In the genomic region with DNA sequence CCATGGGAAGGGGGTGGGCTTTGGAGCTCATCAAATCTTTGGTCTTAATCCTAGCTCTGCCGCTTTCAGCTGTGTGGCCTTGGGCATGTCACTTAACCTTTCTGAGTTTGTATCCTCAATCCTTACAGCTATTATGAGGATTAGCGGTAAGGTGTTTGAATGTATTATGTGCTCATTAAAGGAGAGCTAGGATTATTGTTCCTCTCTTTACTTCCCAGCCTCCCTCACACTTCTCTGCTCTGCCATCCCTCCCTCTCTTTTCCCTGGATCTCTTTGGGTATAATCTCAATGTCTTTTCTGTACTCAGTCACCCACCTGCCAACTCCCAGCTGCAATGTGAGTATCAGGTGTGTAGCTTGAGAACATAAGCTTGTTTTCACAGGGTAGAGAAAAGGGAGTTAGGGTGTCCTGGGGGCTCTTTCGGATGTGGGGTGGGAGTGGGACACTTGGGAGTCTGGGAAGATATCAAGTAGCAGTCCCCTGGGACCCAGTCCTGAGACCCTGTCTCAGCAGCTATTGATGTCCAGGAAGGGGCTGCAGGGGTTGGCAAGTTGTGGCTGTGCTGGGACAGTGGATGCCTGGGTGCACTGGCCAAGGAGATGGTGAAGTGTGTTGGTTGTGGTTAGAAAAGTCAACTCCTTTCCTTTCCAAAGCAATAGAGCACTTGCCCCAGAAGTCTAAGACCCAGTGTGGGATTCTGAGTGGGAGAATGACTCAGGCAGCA, we compare ENCODE assay signal across 23 cellular contexts. TPM values are rescaled to one million over a fixed set of nuclear protein-coding genes. Genes with fewer than 3 reads are reported as not detected.
A peak's percentile ranks its signal among the peaks of the same experiment; 100 is the strongest.
DNase-seq lines count a peak whose midpoint lies in the region; ATAC-seq and TF ChIP-seq lines count a peak whose summit lies in the region.
"Had no signal": no experiment of that assay in that cellular context is flagged by ENCODE, and none has a peak within 500 bp of the region (broad histone marks: within the 10 kb centered on the region; RNA-seq: fewer than 3 reads in every experiment).

No MANE protein-coding gene starts in this region.

- H3K36me3 Mint-ChIP-seq in MCF 10A (ENCODE audit: insufficient read depth, unreplicated experiment): peaks cover 5% of the 10 kb centered on the region

- peaks cover 6% of the 10 kb centered on the region for H3K4me1 Mint-ChIP-seq in MCF 10A (ENCODE audit: insufficient read depth, unreplicated experiment)

- H2AFZ ChIP-seq in mammary epithelial cell (ENCODE audit: low read depth, low read length): no peak overlapping the region

- POLR2A ChIA-PET in MCF 10A (lab: Yijun Ruan, JAX): interaction anchor here (0.6 to 3.7 kb wide), 5 partner anchors 10 to 119 kb away, joined by 3 to 18 read pairs (median 3); a partner anchor contains a TSS

- no peak overlapping the region for H3K27ac Mint-ChIP-seq in MCF 10A (ENCODE audit: low read depth, unreplicated experiment)
- H3K27ac Mint-ChIP-seq: activated CD4-positive, alpha-beta memory T cell treated with anti-CD3 and anti-CD28 coated beads, Interleukin-2, amount 10 ng/mL, durations not matched to agents 7 days and 5 days; naive thymus-derived CD8-positive, alpha-beta T cell had no signal

- H3K79me2 ChIP-seq in mammary epithelial cell (ENCODE audit: insufficient read depth, low read length): no peaks in the 10 kb centered on the region

- TF ChIP-seq CTCF in MCF 10A (IDR thresholded peaks at IDR 0.05; ENCODE audit: unreplicated experiment) (no peak), mammary epithelial cell (conservative IDR thresholded peaks at IDR 0.05 in 1 of 2, IDR thresholded peaks at IDR 0.05 in 1 of 2; ENCODE audit: extremely low read depth in 1 of 2, insufficient read depth in 1 of 2, low read depth in 1 of 2, low read length in 2 of 2) (no peak)

- H3K4me1 ChIP-seq in mammary epithelial cell (ENCODE audit: insufficient read depth, low read length): peaks cover 12% of the 10 kb centered on the region
- H3K4me1 ChIP-seq in iPS-15b (ENCODE audit: control insufficient read depth, insufficient read depth, low read length): peaks cover 13% of the 10 kb centered on the region
- no peaks in the 10 kb centered on the region for H3K4me1 ChIP-seq in aorta (ENCODE audit: control insufficient read depth in 1 of 2, insufficient read depth in 2 of 2, low read length in 2 of 2)

- BruUV-seq in MCF 10A (replicated peaks; lab: Mats Ljungman, UMichigan) (no TSS peak), mammary epithelial cell (replicated peaks; lab: Mats Ljungman, UMichigan) (no TSS peak)

- no peaks in the 10 kb centered on the region for H3K27me3 ChIP-seq in mammary epithelial cell (ENCODE audit: insufficient read depth, low read length)
- peaks cover 20% of the 10 kb centered on the region for H3K27me3 ChIP-seq in iPS-15b (ENCODE audit: control insufficient read depth, insufficient read depth, low read length)
- no peaks in the 10 kb centered on the region for H3K27me3 ChIP-seq in aorta (ENCODE audit: control insufficient read depth in 1 of 2, insufficient read depth in 2 of 2, low read length in 1 of 2)
- H3K27me3 ChIP-seq: testis had no signal

- no peak overlapping the region for H3K4me2 ChIP-seq in mammary epithelial cell (ENCODE audit: insufficient read depth, low read depth, low read length)

- peaks cover 23% of the 10 kb centered on the region for H3K27me3 Mint-ChIP-seq in MCF 10A (ENCODE audit: insufficient read depth, unreplicated experiment)

- WGBS in mammary epithelial cell (ENCODE audit: low coverage, missing lambda C conversion rate): 96% methylated on average over 3 of the region's 3 CpGs
- WGBS in aorta, 2 donors: 92 to 97% methylated on average over 3 of the region's 3 CpGs

- in situ Hi-C loops in mammary epithelial cell (cut with MboI; ENCODE audit: low sequenced_read_pairs in 2 of 2) (no loop called here), ACHN (cut with HindIII; ENCODE audit: low pct_ligation_motif_present, low pct_unique_long_range_greater_than_20kb, low sequenced_read_pairs) (no loop called here)

- dilution Hi-C loops in mammary epithelial cell (cut with HindIII; ENCODE audit: low sequenced_read_pairs): loop anchor here (5.0 kb wide), 2 partner anchors 64 to 76 kb away; no protein-coding TSS in a partner anchor

- no peak for DNase-seq in MCF 10A (ENCODE audit: unreplicated experiment)
- DNase-seq in mammary epithelial cell: no peak
- DNase-seq in aorta: peak; percentile 19 to 28
- no peak for DNase-seq in ACHN
- DNase-seq in Kasumi-1 (lab: John Stamatoyannopoulos, UW): no peak
- DNase-seq: activated CD4-positive, alpha-beta memory T cell treated with anti-CD3 and anti-CD28 coated beads, Interleukin-2, amount 10 ng/mL, durations not matched to agents 7 days and 5 days; activated gamma-delta T cell; activated T-cell treated with anti-CD3 and anti-CD28 coated beads for 4 hours; Calu3; left cardiac atrium; mesendoderm; naive thymus-derived CD8-positive, alpha-beta T cell; NCI-H1105 treated with DMSO at 0.1 percent for 48 hours; NCI-H2081 treated with DMSO at 0.1 percent for 48 hours; testis had no signal

- ATAC-seq in aorta (ENCODE audit: low FRiP score): no peak

- H3K9me3 ChIP-seq in mammary epithelial cell (replicated peaks; ENCODE audit: insufficient read depth, low read length) (no peaks in the 10 kb centered on the region), iPS-15b (ENCODE audit: control insufficient read depth, insufficient read depth, low read length) (no peaks in the 10 kb centered on the region), aorta (ENCODE audit: control insufficient read depth, low read length) (no peaks in the 10 kb centered on the region)
- H3K9me3 ChIP-seq: A549, Peyer's patch, testis had no signal

- H3K9ac ChIP-seq in mammary epithelial cell (ENCODE audit: insufficient read depth, low read length): no peak overlapping the region
- H3K9ac ChIP-seq in iPS-15b (ENCODE audit: low read depth, low read length): no peak overlapping the region

- CTCF ChIA-PET in MCF 10A (lab: Yijun Ruan, JAX): interaction anchor here (0.5 to 2.4 kb wide), 8 partner anchors 10 to 404 kb away, joined by 3 to 11 read pairs (median 3); a partner anchor contains a TSS
- CTCF ChIA-PET in mammary epithelial cell (lab: Charles Lee; ENCODE audit: low non-redundant PET): interaction anchor here (0.6 to 0.9 kb wide), 2 partner anchors 65 to 486 kb away, joined by 6 to 8 read pairs; no protein-coding TSS in a partner anchor

- H3K9me3 Mint-ChIP-seq in MCF 10A (ENCODE audit: unreplicated experiment): no peaks in the 10 kb centered on the region
- H3K9me3 Mint-ChIP-seq: activated CD4-positive, alpha-beta memory T cell treated with anti-CD3 and anti-CD28 coated beads, Interleukin-2, amount 10 ng/mL, durations not matched to agents 7 days and 5 days; naive thymus-derived CD8-positive, alpha-beta T cell had no signal

- peak overlapping the region; percentile 76 for H3K4me3 Mint-ChIP-seq in MCF 10A (ENCODE audit: unreplicated experiment)
- H3K4me3 Mint-ChIP-seq: activated CD4-positive, alpha-beta memory T cell treated with anti-CD3 and anti-CD28 coated beads, Interleukin-2, amount 10 ng/mL, durations not matched to agents 7 days and 5 days had no signal

- H4K20me1 ChIP-seq in mammary epithelial cell (ENCODE audit: insufficient read depth, low read length): no peaks in the 10 kb centered on the region

- H3K36me3 ChIP-seq in mammary epithelial cell (ENCODE audit: insufficient read depth, low read length) (no peaks in the 10 kb centered on the region), iPS-15b (ENCODE audit: control insufficient read depth, insufficient read depth, low read length) (peaks cover 4% of the 10 kb centered on the region), aorta (ENCODE audit: control insufficient read depth in 1 of 2, insufficient read depth in 2 of 2, low read length in 1 of 2) (peaks cover 0 to under 1% of the 10 kb centered on the region in 2 donors)

- H3K27ac ChIP-seq in mammary epithelial cell (ENCODE audit: insufficient read depth, low read depth, low read length): no peak overlapping the region
- no peak overlapping the region for H3K27ac ChIP-seq in aorta (ENCODE audit: low read depth in 1 of 2, low read length in 2 of 2)
- H3K27ac ChIP-seq: A549, Peyer's patch, testis had no signal

- H3K4me3 ChIP-seq in mammary epithelial cell (replicated peaks in 1 of 3; ENCODE audit: insufficient read depth in 1 of 3, low read depth in 2 of 3, low read length in 3 of 3) (no peak overlapping the region), iPS-15b (ENCODE audit: low read depth, low read length) (peak overlapping the region; percentile 75), aorta (ENCODE audit: low read length in 2 of 2) (no peak overlapping the region)
- H3K4me3 ChIP-seq: A549, Peyer's patch, testis had no signal

- intact Hi-C loops in MCF 10A (cut with micrococcal nuclease) (no loop called here), mammary epithelial cell (cut with micrococcal nuclease) (no loop called here), aorta (cut with DNase I) (no loop called here)

RNA-seq across cellular contexts. Expression of a gene that starts 1.8 kb away (rescaled TPM):
- total RNA-seq in MCF 10A (2022): 1.3 and 1.4 TPM in 2 replicates
- total RNA-seq in mammary epithelial cell: 1 to 10 TPM; 1.0 to 9.2 TPM
- polyA plus RNA-seq in mammary epithelial cell: 3.9 TPM
- 11.2 TPM for polyA minus RNA-seq in mammary epithelial cell
- total RNA-seq in aorta: under 1 TPM; 0.19 to 0.84 TPM
- polyA plus RNA-seq in aorta: under 1 TPM in 1 of 2 donors, not detected in 1; 0.15 TPM
- total RNA-seq: activated CD4-positive, alpha-beta memory T cell treated with anti-CD3 and anti-CD28 coated beads, Interleukin-2, amount 10 ng/mL, durations not matched to agents 7 days and 5 days; naive thymus-derived CD8-positive, alpha-beta T cell; T-helper 2 cell treated with Interferon-gamma antibody and Interleukin-4, amounts not matched to agents 100 ng/mL and 5 ng/mL, for 36 hours had no signal
- polyA plus RNA-seq: naive thymus-derived CD8-positive, alpha-beta T cell had no signal

RNA-seq across cellular contexts. Expression of a gene that starts 10.8 kb away (rescaled TPM):
- total RNA-seq in MCF 10A (2022): 0.05 and 0.12 TPM in 2 replicates
- total RNA-seq in mammary epithelial cell: 1 to 10 TPM; 1.8 to 2.7 TPM
- polyA plus RNA-seq in mammary epithelial cell: 1.5 TPM
- polyA minus RNA-seq in mammary epithelial cell: 1.0 TPM
- total RNA-seq in aorta: 1 to 10 TPM in 1 of 2 donors, under 1 TPM in 1; 0.16 to 1.6 TPM
- polyA plus RNA-seq in aorta: under 1 TPM in 1 of 2 donors, not detected in 1; 0.08 TPM
- total RNA-seq: activated CD4-positive, alpha-beta memory T cell treated with anti-CD3 and anti-CD28 coated beads, Interleukin-2, amount 10 ng/mL, durations not matched to agents 7 days and 5 days; HepG2; naive thymus-derived CD8-positive, alpha-beta T cell; NCI-H460; T-helper 2 cell treated with Interferon-gamma antibody and Interleukin-4, amounts not matched to agents 100 ng/mL and 5 ng/mL, for 36 hours had no signal
- polyA plus RNA-seq: HepG2; naive thymus-derived CD8-positive, alpha-beta T cell had no signal

RNA-seq across cellular contexts. Expression of a gene that starts 18.5 kb away (rescaled TPM):
- 10.7 and 11.7 TPM in 2 replicates for total RNA-seq in MCF 10A (2022)
- total RNA-seq in mammary epithelial cell: 10 to 100 TPM in 1 of 2 donors, 1 to 10 TPM in 1; 4.3 to 15.9 TPM
- 14.1 TPM for polyA plus RNA-seq in mammary epithelial cell
- 29.3 TPM for polyA minus RNA-seq in mammary epithelial cell
- 1 to 10 TPM; 3.6 to 4.8 TPM for total RNA-seq in aorta
- polyA plus RNA-seq in aorta: 1 to 10 TPM; 4.8 to 7.3 TPM

RNA-seq across cellular contexts. Expression of a gene that starts 19.5 kb away (rescaled TPM):
- total RNA-seq in MCF 10A (2022) (131 and 181 TPM in 2 replicates), mammary epithelial cell (10 to 100 TPM; 63.0 to 89.3 TPM), aorta (10 to 100 TPM; 26.8 to 45.3 TPM)
- polyA plus RNA-seq in mammary epithelial cell (60.3 TPM), aorta (10 to 100 TPM in 1 of 2 donors, 1 to 10 TPM in 1; 9.5 to 10.2 TPM)
- polyA minus RNA-seq in mammary epithelial cell: 124 TPM

RNA-seq across cellular contexts. Expression of a gene that starts 56.1 kb away (rescaled TPM):
- total RNA-seq in MCF 10A (2022) (not detected in 2 replicates), mammary epithelial cell (not detected), aorta (1 to 10 TPM; 2.0 to 7.2 TPM)
- polyA plus RNA-seq in mammary epithelial cell (not detected), aorta (1 to 10 TPM; 1.9 to 2.8 TPM)
- polyA minus RNA-seq in mammary epithelial cell: not detected
- total RNA-seq: Calu3, Daoy, HepG2, NCI-H460 had no signal
- polyA plus RNA-seq: BJ, HepG2 had no signal

Comparison
In these comparisons a context has a peak if more than half of its experiments do, and no peak if none do; other contexts are left out.
1. DNase-seq: peak in aorta (2 of 2); none in MCF 10A (single experiment), mammary epithelial cell (single experiment), ACHN (single experiment) and Kasumi-1 (0 of 2).